Comparison of ENCODE assay signal across 8 cellular contexts in genomic region chr6:142822383-142822782, GRCh38.
DNase-seq lines count a peak whose midpoint lies in the region; ATAC-seq and TF ChIP-seq lines count a peak whose summit lies in the region.

No MANE protein-coding gene starts in this region.

- no peak for TF ChIP-seq POLR2A in esophagus muscularis mucosa (IDR thresholded peaks at IDR 0.05; ENCODE audit: low read depth)

- no peaks in the 10 kb centered on the region for H3K9me3 ChIP-seq in CD4-positive, CD25-positive, alpha-beta regulatory T cell (ENCODE audit: control insufficient read depth in 2 of 2, low read length in 2 of 2)
- H3K9me3 ChIP-seq in esophagus muscularis mucosa: no peaks in the 10 kb centered on the region
- H3K9me3 ChIP-seq in BE2C: no peaks in the 10 kb centered on the region

- peaks cover 21% of the 10 kb centered on the region for H3K36me3 Mint-ChIP-seq in CD4-positive, CD25-positive, alpha-beta regulatory T cell
- no peaks in the 10 kb centered on the region for H3K36me3 Mint-ChIP-seq in WTC11

- POLR2A ChIA-PET in WTC11 (lab: Charles Lee): no interaction called here

- peaks cover 37 to 84% (median 57%) of the 10 kb centered on the region in 4 donors for H3K4me1 Mint-ChIP-seq in CD4-positive, CD25-positive, alpha-beta regulatory T cell
- peaks cover 30% of the 10 kb centered on the region for H3K4me1 Mint-ChIP-seq in WTC11

- peaks cover 0 to 5% (median 0%) of the 10 kb centered on the region in 7 donors for H3K9me3 Mint-ChIP-seq in CD4-positive, CD25-positive, alpha-beta regulatory T cell
- no peaks in the 10 kb centered on the region for H3K9me3 Mint-ChIP-seq in WTC11

- ATAC-seq in CD4-positive, CD25-positive, alpha-beta regulatory T cell (ENCODE audit: low read depth in 2 of 2): peak; percentile 72 to 78
- peak; percentile 64 for ATAC-seq in GM19025 (IDR thresholded peaks at IDR 0.05; ENCODE audit: low read depth, unreplicated experiment)
- ATAC-seq in HG02938 (IDR thresholded peaks at IDR 0.05; ENCODE audit: unreplicated experiment): peak; percentile 94
- no peak for ATAC-seq in WTC11

- peak overlapping the region; percentile 39 to 92 (median 64) for H3K4me3 Mint-ChIP-seq in CD4-positive, CD25-positive, alpha-beta regulatory T cell
- H3K4me3 Mint-ChIP-seq in WTC11: no peak overlapping the region

- peak overlapping the region; percentile 89 to 98 (median 96) for H3K27ac Mint-ChIP-seq in CD4-positive, CD25-positive, alpha-beta regulatory T cell
- peak overlapping the region; percentile 8; the same call in 1 of the 2 replicates for H3K27ac Mint-ChIP-seq in WTC11

- 97% methylated on average over 1 of the region's 1 CpG for WGBS in esophagus muscularis mucosa

- H3K36me3 ChIP-seq in CD4-positive, CD25-positive, alpha-beta regulatory T cell (ENCODE audit: control insufficient read depth, insufficient read depth, low read length): peaks cover 5% of the 10 kb centered on the region
- H3K36me3 ChIP-seq in esophagus muscularis mucosa (no peaks in the 10 kb centered on the region), BE2C (no peaks in the 10 kb centered on the region)

- CTCF ChIA-PET in WTC11 (lab: Charles Lee): interaction anchor here (0.5 to 1.2 kb wide), 16 partner anchors 11 to 365 kb away, joined by 3 to 7 read pairs (median 4); no protein-coding TSS in a partner anchor

- no peak for TF ChIP-seq EP300 in esophagus muscularis mucosa (IDR thresholded peaks at IDR 0.05)

- H3K27me3 ChIP-seq in CD4-positive, CD25-positive, alpha-beta regulatory T cell (ENCODE audit: control insufficient read depth, insufficient read depth, low read length): no peaks in the 10 kb centered on the region
- no peaks in the 10 kb centered on the region for H3K27me3 ChIP-seq in esophagus muscularis mucosa
- no peaks in the 10 kb centered on the region for H3K27me3 ChIP-seq in BE2C

- H3K4me3 ChIP-seq in CD4-positive, CD25-positive, alpha-beta regulatory T cell (ENCODE audit: low read depth, low read length): peak overlapping the region; percentile 33
- H3K4me3 ChIP-seq in esophagus muscularis mucosa (no peak overlapping the region), BE2C (ENCODE audit: low read depth, low read length) (no peak overlapping the region)

- peak in 2 of 3 donors; percentile 47 to 75 for DNase-seq in CD4-positive, CD25-positive, alpha-beta regulatory T cell
- DNase-seq in WTC11 (ENCODE audit: low spot score) (no peak), glomerular visceral epithelial cell (ENCODE audit: extremely low spot score) (no peak), esophagus muscularis mucosa (ENCODE audit: extremely low spot score) (no peak), NCI-H2029 treated with DMSO at 0.1 percent for 48 hours (lab: John Stamatoyannopoulos, UW) (no peak), BE2C (no peak)

- no peak for TF ChIP-seq CTCF in WTC11 (IDR thresholded peaks at IDR 0.05)
- no peak for TF ChIP-seq CTCF in esophagus muscularis mucosa (IDR thresholded peaks at IDR 0.05)
- no peak for TF ChIP-seq CTCF in BE2C (IDR thresholded peaks at IDR 0.05; ENCODE audit: low read depth, low read length)

- no peaks in the 10 kb centered on the region for H3K27me3 Mint-ChIP-seq in CD4-positive, CD25-positive, alpha-beta regulatory T cell
- H3K27me3 Mint-ChIP-seq in WTC11 (ENCODE audit: low read depth): no peaks in the 10 kb centered on the region

- H3K4me1 ChIP-seq in CD4-positive, CD25-positive, alpha-beta regulatory T cell (ENCODE audit: control insufficient read depth, insufficient read depth, low read length, poor library complexity, severe bottlenecking): peaks cover 67% of the 10 kb centered on the region
- peaks cover 31 to 64% (median 50%) of the 10 kb centered on the region in 4 donors for H3K4me1 ChIP-seq in esophagus muscularis mucosa
- H3K4me1 ChIP-seq in BE2C: no peaks in the 10 kb centered on the region

- H3K27ac ChIP-seq in CD4-positive, CD25-positive, alpha-beta regulatory T cell (ENCODE audit: insufficient read depth, low read length, poor library complexity, severe bottlenecking): peak overlapping the region; percentile 83
- no peak overlapping the region for H3K27ac ChIP-seq in esophagus muscularis mucosa (replicated peaks in 1 of 4)

- intact Hi-C loops in esophagus muscularis mucosa (cut with DNase I): no loop called here

TF ChIP-seq in WTC11, 78 proteins besides CTCF, POLR2A, EP300 and RAD21:
- TF ChIP-seq PREB (CRISPR knock-in tag; IDR thresholded peaks at IDR 0.05; ENCODE audit: borderline replicate concordance) (no peak), CBFB (CRISPR knock-in tag; IDR thresholded peaks at IDR 0.05; ENCODE audit: low read depth) (no peak), ZNF416 (CRISPR knock-in tag; IDR thresholded peaks at IDR 0.05) (no peak), TP53 (CRISPR knock-in tag; IDR thresholded peaks at IDR 0.05) (no peak), FOXP1 (CRISPR knock-in tag; IDR thresholded peaks at IDR 0.05; ENCODE audit: borderline replicate concordance) (no peak), USF2 (CRISPR knock-in tag; IDR thresholded peaks at IDR 0.05) (no peak), TEAD4 (CRISPR knock-in tag; IDR thresholded peaks at IDR 0.05) (no peak), CREM (CRISPR knock-in tag; IDR thresholded peaks at IDR 0.05) (no peak), ZMAT4 (CRISPR knock-in tag; IDR thresholded peaks at IDR 0.05) (no peak)

Comparison
In these comparisons a context has a peak if more than half of its experiments do, and no peak if none do; other contexts are left out.
1. DNase-seq: peak in CD4-positive, CD25-positive, alpha-beta regulatory T cell (2 of 3); none in WTC11 (single experiment), glomerular visceral epithelial cell (single experiment), esophagus muscularis mucosa (single experiment), NCI-H2029 treated with DMSO at 0.1 percent for 48 hours (single experiment) and BE2C (single experiment).